ENCODE assay signal across 8 cellular contexts in genomic region chrX:134548844-134549205, GRCh38.
A peak's percentile ranks its signal among the peaks of the same experiment; 100 is the strongest.
DNase-seq lines count a peak whose midpoint lies in the region; TF ChIP-seq lines count a peak whose summit lies in the region.

No MANE protein-coding gene starts in this region.

- H3K36me3 ChIP-seq in BE2C (no peaks in the 10 kb centered on the region), colonic mucosa (no peaks in the 10 kb centered on the region)

- no peaks in the 10 kb centered on the region for H3K36me3 Mint-ChIP-seq in nephron progenitor cell (ENCODE audit: low read depth)

- peak overlapping the region; percentile 92 for H3K4me3 Mint-ChIP-seq in nephron progenitor cell

- TF ChIP-seq CTCF in BE2C (IDR thresholded peaks at IDR 0.05; ENCODE audit: low read depth, low read length) (no peak), colonic mucosa (IDR thresholded peaks at IDR 0.05) (no peak), nephron progenitor cell (IDR thresholded peaks at IDR 0.05) (no peak)

- peaks cover 13% of the 10 kb centered on the region for H3K27me3 Mint-ChIP-seq in nephron progenitor cell (ENCODE audit: low read depth, poor library complexity)

- H3K4me3 ChIP-seq in BE2C (ENCODE audit: low read depth, low read length) (peak overlapping the region; percentile 82), colonic mucosa (peak overlapping the region; percentile 29)
- H3K4me3 ChIP-seq in Jurkat, Clone E6-1 (ENCODE audit: low read length) = peak overlapping the region; percentile 69

- H3K27ac ChIP-seq in colonic mucosa = no peak overlapping the region

- H3K9me3 ChIP-seq in BE2C (no peaks in the 10 kb centered on the region), colonic mucosa (no peaks in the 10 kb centered on the region)

- no peaks in the 10 kb centered on the region for H3K4me1 ChIP-seq in BE2C
- no peaks in the 10 kb centered on the region for H3K4me1 ChIP-seq in colonic mucosa

- H3K9ac ChIP-seq in colonic mucosa (ENCODE audit: low read depth in 2 of 2, low read length in 2 of 2) = peak overlapping the region in 1 of 2 donors; percentile 20

- H3K27ac Mint-ChIP-seq in nephron progenitor cell = peak overlapping the region; percentile 99

- peaks cover 51% of the 10 kb centered on the region for H3K9me3 Mint-ChIP-seq in nephron progenitor cell

- intact Hi-C loops in colonic mucosa (cut with DNase I) = no loop called here

- H3K27me3 ChIP-seq in BE2C (no peaks in the 10 kb centered on the region), colonic mucosa (peaks cover 63% of the 10 kb centered on the region)

- peaks cover 66% of the 10 kb centered on the region for H3K4me1 Mint-ChIP-seq in nephron progenitor cell

- no peak for DNase-seq in BE2C
- DNase-seq in Jurkat, Clone E6-1 (ENCODE audit: low read depth, low spot score) = no peak
- DNase-seq in colonic mucosa = no peak
- DNase-seq in nephron progenitor cell = no peak
- DNase-seq in CD1c-positive myeloid dendritic cell (ENCODE audit: extremely low spot score) = no peak
- DNase-seq in NCI-H187 (lab: John Stamatoyannopoulos, UW) = no peak
- no peak for DNase-seq in AG08395 (ENCODE audit: low spot score)
- DNase-seq in medulla oblongata (ENCODE audit: extremely low spot score) = no peak

Comparison
In these comparisons a context has a peak if more than half of its experiments do, and no peak if none do; other contexts are left out.
1. H3K4me3 ChIP-seq: peak in every context shown above with its lines; median percentile 82 in BE2C; 69 in Jurkat, Clone E6-1; 29 in colonic mucosa.